24 cellular contexts compared by ENCODE assay signal in the genomic region with DNA sequence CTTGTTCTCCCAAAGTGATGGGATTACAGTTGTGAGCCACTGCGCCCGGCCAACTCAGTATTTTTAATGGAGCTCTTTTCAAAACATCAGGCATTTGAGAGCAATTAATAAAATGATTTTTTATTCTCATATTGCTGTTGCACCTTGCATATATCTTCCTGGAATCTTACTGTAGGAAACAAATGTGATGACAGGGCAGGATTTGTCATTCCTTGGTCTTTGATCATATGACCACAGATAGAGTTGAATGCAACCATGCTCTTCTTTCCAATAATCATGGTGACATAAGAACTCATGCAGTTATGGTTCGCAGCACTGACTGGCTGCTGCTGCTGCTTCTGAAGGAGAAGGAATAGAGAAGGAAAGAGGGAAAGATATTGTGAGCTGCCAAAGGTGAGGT. TPM values are rescaled to one million over a fixed set of nuclear protein-coding genes. Genes with fewer than 3 reads are reported as not detected.
DNase-seq lines count a peak whose midpoint lies in the region; ATAC-seq, FAIRE-seq and TF ChIP-seq lines count a peak whose summit lies in the region.
"Had no signal": no experiment of that assay in that cellular context is flagged by ENCODE, and none has a peak within 500 bp of the region (broad histone marks: within the 10 kb centered on the region; RNA-seq: fewer than 3 reads in every experiment).

No MANE protein-coding gene starts in this region.

- WGBS in A549 (ENCODE audit: missing lambda C conversion rate): 71% methylated on average over 3 of the region's 3 CpGs
- no CpG with 5 or more reads among the region's 3 CpGs for WGBS in IMR-90 (ENCODE audit: extremely low coverage in 2 of 2, insufficient read length in 1 of 2), 2 experiments
- WGBS in K562 (ENCODE audit: insufficient coverage, low coverage, missing lambda C conversion rate): 0% methylated on average over 3 of the region's 3 CpGs
- WGBS in body of pancreas, 2 donors: 86 to 95% methylated on average over 3 of the region's 3 CpGs

- no peak for TF ChIP-seq EP300 in A549 (IDR thresholded peaks at IDR 0.05)
- no peak for TF ChIP-seq EP300 in K562 (IDR thresholded peaks at IDR 0.05; ENCODE audit: low read length)

- H3K4me1 ChIP-seq in A549: no peaks in the 10 kb centered on the region
- H3K4me1 ChIP-seq in IMR-90 (ENCODE audit: control insufficient read depth, insufficient read depth, low read length): no peaks in the 10 kb centered on the region
- no peaks in the 10 kb centered on the region for H3K4me1 ChIP-seq in K562 (replicated peaks in 1 of 2; ENCODE audit: control insufficient read depth in 2 of 2, insufficient read depth in 2 of 2, low read length in 2 of 2)
- H3K4me1 ChIP-seq in body of pancreas: peaks cover 17% of the 10 kb centered on the region
- H3K4me1 ChIP-seq in foreskin keratinocyte: no peaks in the 10 kb centered on the region
- H3K4me1 ChIP-seq: BLaER1, Caco-2 had no signal

- no peak overlapping the region for H2BK120ac ChIP-seq in IMR-90 (ENCODE audit: low read depth, low read length)

- H3K79me2 ChIP-seq in K562 (ENCODE audit: control insufficient read depth, insufficient read depth, low read length): no peaks in the 10 kb centered on the region

- no peak overlapping the region for H3K4ac ChIP-seq in IMR-90 (ENCODE audit: low read depth, low read length)

- DNase-seq in A549 (ENCODE audit: low read depth in 1 of 2, low spot score in 1 of 2) (no peak), IMR-90 (no peak), K562 (ENCODE audit: extremely low read depth in 1 of 4, low spot score in 3 of 4) (no peak), T-helper 1 cell (no peak), body of pancreas (no peak), foreskin keratinocyte (no peak)
- DNase-seq: ACHN; BE2C; C1 segment of cervical spinal cord; Caco-2; Calu3; CD4-positive, alpha-beta T cell; CD8-positive, alpha-beta T cell; DMS79 treated with DMSO at 0.1 percent for 48 hours; GF-D8 had no signal

- no peak overlapping the region for H4K91ac ChIP-seq in IMR-90 (ENCODE audit: insufficient read depth, low read depth, low read length)

- no peaks in the 10 kb centered on the region; the same call in none of the 2 replicates for H3K27me3 ChIP-seq in IMR-90 (ENCODE audit: control insufficient read depth, insufficient read depth, low read length)
- peaks cover 0 to 5% of the 10 kb centered on the region in 2 experiments; a peak in 1 of 5 replicates for H3K27me3 ChIP-seq in K562 (ENCODE audit: control insufficient read depth in 2 of 2, insufficient read depth in 2 of 2, low read length in 2 of 2)
- no peaks in the 10 kb centered on the region for H3K27me3 ChIP-seq in body of pancreas
- peaks cover 7% of the 10 kb centered on the region for H3K27me3 ChIP-seq in foreskin keratinocyte
- H3K27me3 ChIP-seq: BE2C, BLaER1 had no signal

- dilution Hi-C loops in IMR-90 (cut with HindIII; ENCODE audit: low sequenced_read_pairs, unreplicated experiment): no loop called here

- CTCF ChIA-PET in A549 (lab: Yijun Ruan, JAX): interaction anchor here (5.6 kb wide), 1 partner anchor 10 kb away, joined by 36 read pairs; no protein-coding TSS in a partner anchor
- CTCF ChIA-PET in IMR-90 (lab: Yijun Ruan, JAX): no interaction called here
- CTCF ChIA-PET in K562 (lab: Yijun Ruan, JAX; ENCODE audit: low intra/inter-chr PET ratio): no interaction called here

- H3K9me1 ChIP-seq in IMR-90 (ENCODE audit: insufficient read depth, low read length) (no peaks in the 10 kb centered on the region), K562 (ENCODE audit: control insufficient read depth, insufficient read depth, low read length) (no peaks in the 10 kb centered on the region)

- H2BK20ac ChIP-seq in IMR-90 (ENCODE audit: low read depth, low read length): no peak overlapping the region

- no peak for TF ChIP-seq CTCF in 22Rv1 (IDR thresholded peaks at IDR 0.05)
- no peak for TF ChIP-seq CTCF in A549 (IDR thresholded peaks at IDR 0.05)
- no peak for TF ChIP-seq CTCF in IMR-90 (conservative IDR thresholded peaks at IDR 0.05; ENCODE audit: low read depth, low read length)
- TF ChIP-seq CTCF in K562 (IDR thresholded peaks at IDR 0.05 in 2 of 3, conservative IDR thresholded peaks at IDR 0.05 in 1 of 3; ENCODE audit: insufficient read depth in 2 of 3, low read depth in 1 of 3, low read length in 3 of 3): no peak
- TF ChIP-seq CTCF in body of pancreas (IDR thresholded peaks at IDR 0.05): no peak
- TF ChIP-seq CTCF in foreskin keratinocyte (conservative IDR thresholded peaks at IDR 0.05): no peak

- BruUV-seq in IMR-90 (replicated peaks; lab: Mats Ljungman, UMichigan) (no TSS peak), K562 (replicated peaks; lab: Mats Ljungman, UMichigan) (no TSS peak)

- no peak overlapping the region for H4K8ac ChIP-seq in IMR-90 (ENCODE audit: low read depth in 2 of 2, low read length in 2 of 2)

- H2BK5ac ChIP-seq in IMR-90 (ENCODE audit: low read depth, low read length, poor library complexity, severe bottlenecking): no peak overlapping the region

- H3K23ac ChIP-seq in IMR-90 (ENCODE audit: low read depth, low read length): no peak overlapping the region

- POLR2A ChIA-PET in A549 (lab: Yijun Ruan, JAX) (no interaction called here), IMR-90 (lab: Charles Lee; ENCODE audit: unreplicated experiment) (no interaction called here), K562 (lab: Yijun Ruan, JAX) (no interaction called here)

- H3K9ac ChIP-seq in IMR-90 (ENCODE audit: low read depth, low read length): no peak overlapping the region
- no peak overlapping the region for H3K9ac ChIP-seq in K562 (ENCODE audit: insufficient read depth in 1 of 2, low read depth in 2 of 2, low read length in 2 of 2)
- H3K9ac ChIP-seq: BLaER1 had no signal

- H3K4me3 ChIP-seq in A549: no peak overlapping the region
- H3K4me3 ChIP-seq in IMR-90 (ENCODE audit: insufficient read depth, low read depth, low read length): no peak overlapping the region
- H3K4me3 ChIP-seq in K562: no peak overlapping the region
- H3K4me3 ChIP-seq in body of pancreas: no peak overlapping the region
- H3K4me3 ChIP-seq: BLaER1 had no signal

- H3K14ac ChIP-seq in IMR-90 (replicated peaks; ENCODE audit: low read depth, low read length): no peak overlapping the region

- no peak overlapping the region for H3K4me2 ChIP-seq in A549
- H3K4me2 ChIP-seq in IMR-90 (ENCODE audit: low read depth, low read length): no peak overlapping the region
- H3K4me2 ChIP-seq in K562 (ENCODE audit: insufficient read depth, low read length): no peak overlapping the region
- H3K4me2 ChIP-seq: BLaER1 had no signal

- no peaks in the 10 kb centered on the region for H3K36me3 ChIP-seq in IMR-90 (ENCODE audit: control insufficient read depth, insufficient read depth, low read length)
- H3K36me3 ChIP-seq in K562 (ENCODE audit: control insufficient read depth, insufficient read depth, low read length): no peaks in the 10 kb centered on the region
- no peaks in the 10 kb centered on the region for H3K36me3 ChIP-seq in body of pancreas (replicated peaks in 1 of 2; ENCODE audit: insufficient read depth in 1 of 2, low read depth in 2 of 2)
- H3K36me3 ChIP-seq: BE2C, BLaER1 had no signal

- H4K20me1 ChIP-seq in IMR-90 (ENCODE audit: insufficient read depth, low read length) (no peaks in the 10 kb centered on the region; the same call in 1 of the 2 replicates), K562 (replicated peaks; ENCODE audit: control insufficient read depth, insufficient read depth, low read length) (no peaks in the 10 kb centered on the region)
- H4K20me1 ChIP-seq: BLaER1 had no signal

- in situ Hi-C loops in IMR-90 (cut with MboI; ENCODE audit: low sequenced_read_pairs) (no loop called here), K562 (cut with MboI) (no loop called here)

- H3K79me1 ChIP-seq in IMR-90 (ENCODE audit: low read depth in 1 of 2, low read length in 2 of 2): no peaks in the 10 kb centered on the region

- FAIRE-seq in A549 (lab: Jason Lieb, UNC) (no peak), K562 (lab: Jason Lieb, UNC) (no peak)
- FAIRE-seq: D721Med, G401.6, GM12891 had no signal

- no peak overlapping the region for H2AK9ac ChIP-seq in IMR-90 (replicated peaks; ENCODE audit: low read depth, low read length, poor library complexity)

- no peak for TF ChIP-seq POLR2A in A549 (IDR thresholded peaks at IDR 0.05; ENCODE audit: low read length)
- TF ChIP-seq POLR2A in IMR-90 (IDR thresholded peaks at IDR 0.05; ENCODE audit: low read depth, low read length): no peak
- no peak for TF ChIP-seq POLR2A in K562 (conservative IDR thresholded peaks at IDR 0.05)
- TF ChIP-seq POLR2A in body of pancreas (IDR thresholded peaks at IDR 0.05): no peak

- H3K9me3 ChIP-seq in A549: no peaks in the 10 kb centered on the region
- H3K9me3 ChIP-seq in IMR-90 (ENCODE audit: control insufficient read depth, insufficient read depth, low read length): no peaks in the 10 kb centered on the region
- no peaks in the 10 kb centered on the region for H3K9me3 ChIP-seq in K562 (replicated peaks; ENCODE audit: control insufficient read depth, insufficient read depth, low read depth, low read length)
- H3K9me3 ChIP-seq in body of pancreas: no peaks in the 10 kb centered on the region
- H3K9me3 ChIP-seq: BE2C, BLaER1, Caco-2 had no signal

- intact Hi-C loops in IMR-90 (cut with micrococcal nuclease) (no loop called here), K562 (cut with micrococcal nuclease) (no loop called here), body of pancreas (cut with DNase I) (no loop called here)

- no peak overlapping the region for H2BK15ac ChIP-seq in IMR-90 (ENCODE audit: low read depth, low read length)

- H3K18ac ChIP-seq in IMR-90 (ENCODE audit: low read depth, low read length): no peak overlapping the region

- no peak overlapping the region for H3K56ac ChIP-seq in IMR-90 (ENCODE audit: extremely low read depth, insufficient read depth, low read length)

- TF ChIP-seq RAD21 in A549 (conservative IDR thresholded peaks at IDR 0.05 in 1 of 2, IDR thresholded peaks at IDR 0.05 in 1 of 2): no peak
- TF ChIP-seq RAD21 in IMR-90 (IDR thresholded peaks at IDR 0.05; ENCODE audit: low read length): no peak
- no peak for TF ChIP-seq RAD21 in K562 (CRISPR knock-in tag; conservative IDR thresholded peaks at IDR 0.05 in 1 of 2, IDR thresholded peaks at IDR 0.05 in 1 of 2)

- H2AK5ac ChIP-seq in IMR-90 (ENCODE audit: low read depth, low read length): no peak overlapping the region

- H4K5ac ChIP-seq in IMR-90 (ENCODE audit: low read depth, low read length): no peak overlapping the region

- H2AFZ ChIP-seq in IMR-90 (replicated peaks; ENCODE audit: low read length, poor library complexity) (no peak overlapping the region), K562 (ENCODE audit: low read depth, low read length) (no peak overlapping the region)

- H3K27ac ChIP-seq in 22Rv1 (peak overlapping the region; percentile 99), A549 (no peak overlapping the region), IMR-90 (ENCODE audit: insufficient read depth, low read length) (no peak overlapping the region), K562 (ENCODE audit: extremely low read depth, low read depth, low read length) (no peak overlapping the region), body of pancreas (no peak overlapping the region), foreskin keratinocyte (no peak overlapping the region)
- H3K27ac ChIP-seq: BLaER1 had no signal

- no peak for ATAC-seq in A549
- no peak for ATAC-seq in IMR-90 (ENCODE audit: low read depth)
- no peak for ATAC-seq in K562
- ATAC-seq in body of pancreas: no peak
- no peak for ATAC-seq in GM18519 (IDR thresholded peaks at IDR 0.05; ENCODE audit: low FRiP score, unreplicated experiment)
- no peak for ATAC-seq in foreskin keratinocyte
- ATAC-seq: CD8-positive, alpha-beta T cell had no signal

RNA-seq across cellular contexts. Expression of a gene that starts 28.1 kb away (rescaled TPM):
- polyA plus RNA-seq in A549 (2011; rRNA removed): not detected in 2 replicates
- not detected in 2 replicates for polyA plus RNA-seq in A549 (2012; cell fraction: cytosol; rRNA removed)
- polyA plus RNA-seq in A549 (2012; cell fraction: nucleus; rRNA removed): not detected in 2 replicates
- not detected in 3 replicates for polyA plus RNA-seq in A549 (2017; fragmentation: RNase III; extraction: RNeasy Plus Mini Kit Qiagen cat#74134 plus additional on column Dnase treatment)
- polyA minus RNA-seq in A549 (2011; rRNA and poly(A)+ RNA removed): not detected in 2 replicates
- total RNA-seq in IMR-90 (2012; rRNA removed): not detected in 2 replicates
- polyA plus RNA-seq in IMR-90 (2012; rRNA removed): not detected in 2 replicates
- not detected in 2 replicates for polyA plus RNA-seq in IMR-90 (2012; cell fraction: cytosol; rRNA removed)
- polyA plus RNA-seq in IMR-90 (2012; cell fraction: nucleus; rRNA removed; ENCODE audit: low replicate concordance): not detected in 2 replicates
- not detected in 2 replicates for total RNA-seq in K562 (2011; cell fraction: chromatin; rRNA removed; ENCODE audit: low replicate concordance)
- total RNA-seq in K562 (2011; cell fraction: nucleolus; rRNA removed): not detected in 2 replicates
- total RNA-seq in K562 (2011; cell fraction: nucleoplasm; rRNA removed): not detected in 2 replicates
- total RNA-seq in K562 (2014; rRNA removed): not detected in 2 replicates
- not detected in 2 replicates for total RNA-seq in K562 (2014; rRNA removed; fragmentation: Illumina TruSeq; extraction: Trizol)
- total RNA-seq in K562 (2015; rRNA removed; fragmentation: Illumina TruSeq; extraction: Trizol): not detected in 2 replicates
- total RNA-seq in K562 (2021): not detected in 2 replicates
- not detected in 2 replicates for polyA plus RNA-seq in K562 (2011; rRNA removed)
- polyA plus RNA-seq in K562 (2011; cell fraction: cytosol; rRNA removed): not detected in 2 replicates
- not detected in 2 replicates for polyA plus RNA-seq in K562 (2011; cell fraction: nucleus; rRNA removed)
- not detected in 2 replicates for polyA plus RNA-seq in K562 (2012)
- not detected in 2 replicates for polyA plus RNA-seq in K562 (2014; fragmentation: Illumina TruSeq; extraction: Trizol)
- not detected for polyA plus RNA-seq in K562 (2014; fragmentation: Nextera tagmentation; extraction: Ambion mirVana)
- not detected in 2 replicates for polyA plus RNA-seq in K562 (2014; rRNA removed)
- not detected in 2 replicates for polyA minus RNA-seq in K562 (2011; rRNA and poly(A)+ RNA removed)
- not detected in 2 replicates for polyA minus RNA-seq in K562 (2011; cell fraction: cytosol; rRNA and poly(A)+ RNA removed)
- polyA minus RNA-seq in K562 (2011; cell fraction: nucleus; rRNA and poly(A)+ RNA removed): not detected in 2 replicates
- not detected for total RNA-seq in body of pancreas
- total RNA-seq in foreskin keratinocyte: not detected in 2 replicates
- not detected in 2 replicates for polyA plus RNA-seq in foreskin keratinocyte
- total RNA-seq: A172; A673; Caco-2; Calu3; CD4-positive, alpha-beta T cell; CD8-positive, alpha-beta T cell had no signal
- polyA plus RNA-seq: AG04450 had no signal
